ENCODE assay signal across 8 cellular contexts in genomic region chr16:22077700-22078313, GRCh38. TPM values are rescaled to one million over a fixed set of nuclear protein-coding genes. Genes with fewer than 3 reads are reported as not detected.
A peak's percentile ranks its signal among the peaks of the same experiment; 100 is the strongest.
DNase-seq lines count a peak whose midpoint lies in the region; ATAC-seq and TF ChIP-seq lines count a peak whose summit lies in the region.

No MANE protein-coding gene starts in this region.

- H3K27me3 ChIP-seq in liver (ENCODE audit: control insufficient read depth in 4 of 4, insufficient read depth in 4 of 4, low read length in 3 of 4): no peaks in the 10 kb centered on the region

- H3K36me3 ChIP-seq in liver (ENCODE audit: control insufficient read depth in 4 of 4, insufficient read depth in 3 of 4, low read depth in 1 of 4, low read length in 3 of 4): peaks cover 0 to 2% (median 0%) of the 10 kb centered on the region in 4 donors

- ATAC-seq in GM19324 (IDR thresholded peaks at IDR 0.05; ENCODE audit: low FRiP score, unreplicated experiment): no peak

- TF ChIP-seq RAD21 in liver (IDR thresholded peaks at IDR 0.05): peak; percentile 94 to 95

- peak; percentile 82 for TF ChIP-seq CTCF in liver (IDR thresholded peaks at IDR 0.05; ENCODE audit: low read depth, low read length, missing input control)

- H3K9me3 ChIP-seq in liver (ENCODE audit: control insufficient read depth in 4 of 4, low read length in 3 of 4): no peaks in the 10 kb centered on the region

- no peak overlapping the region for H3K9ac ChIP-seq in liver (ENCODE audit: low read depth in 1 of 2, low read length in 2 of 2)

- H3K4me3 ChIP-seq in liver (ENCODE audit: low read depth in 1 of 3, low read length in 3 of 3): no peak overlapping the region

- 46% methylated on average over 8 of the region's 8 CpGs for WGBS in liver

- H3K4me1 ChIP-seq in liver (ENCODE audit: control insufficient read depth in 4 of 4, insufficient read depth in 4 of 4, low read length in 3 of 4): no peaks in the 10 kb centered on the region

- no peak overlapping the region for H3K27ac ChIP-seq in liver (ENCODE audit: low read depth in 1 of 2, low read length in 2 of 2)

- peak; percentile 58 for DNase-seq in NCI-H2107 treated with DMSO at 0.1 percent for 48 hours (lab: John Stamatoyannopoulos, UW; ENCODE audit: unreplicated experiment)
- no peak for DNase-seq in NCI-H2107 (lab: John Stamatoyannopoulos, UW)
- DNase-seq in NCI-H345 treated with DMSO at 0.1 percent for 48 hours (lab: John Stamatoyannopoulos, UW; ENCODE audit: unreplicated experiment): peak; percentile 24
- DNase-seq in activated CD4-positive, CD25-positive, alpha-beta regulatory T cell (lab: John Stamatoyannopoulos, UW): peak; percentile 40 to 60 (median 52)
- peak; percentile 56 for DNase-seq in central memory CD4-positive, alpha-beta T cell
- peak; percentile 39 to 54 (median 45) for DNase-seq in stimulated activated CD4-positive, alpha-beta T cell treated with anti-CD3 and anti-CD28 coated beads, TNF-alpha, amount 100 ng/mL, for 4 hours (ENCODE audit: low read depth in 3 of 3)

TF ChIP-seq in liver, 16 proteins besides CTCF, POLR2A, EP300 and RAD21:
- TF ChIP-seq FOXA1 (IDR thresholded peaks at IDR 0.05): no peak

RNA-seq across cellular contexts. Expression of gene VWA3A, which starts 14.5 kb away (rescaled TPM):
- total RNA-seq in liver: under 1 TPM; 0.05 to 0.17 TPM
- not detected for polyA plus RNA-seq in liver
